In genomic region chr9:18333157-18333556, GRCh38 we compare ENCODE assay signal across 27 cellular contexts.
A peak's percentile ranks its signal among the peaks of the same experiment; 100 is the strongest.
DNase-seq lines count a peak whose midpoint lies in the region; ATAC-seq and TF ChIP-seq lines count a peak whose summit lies in the region.
"Had no signal": no experiment of that assay in that cellular context is flagged by ENCODE, and none has a peak within 500 bp of the region (broad histone marks: within the 10 kb centered on the region; RNA-seq: fewer than 3 reads in every experiment).

No MANE protein-coding gene starts in this region.

- BruUV-seq in mammary epithelial cell (replicated peaks; lab: Mats Ljungman, UMichigan) = no TSS peak
- no TSS peak for BruUV-seq in MCF 10A (replicated peaks; lab: Mats Ljungman, UMichigan)

- WGBS in mammary epithelial cell (ENCODE audit: low coverage, missing lambda C conversion rate) = 90% methylated on average over 2 of the region's 2 CpGs

- H3K4me3 ChIP-seq in mammary epithelial cell (replicated peaks in 1 of 3; ENCODE audit: insufficient read depth in 1 of 3, low read depth in 2 of 3, low read length in 3 of 3) = no peak overlapping the region
- H3K4me3 ChIP-seq in fibroblast of pulmonary artery (replicated peaks; ENCODE audit: low read depth, low read length) = no peak overlapping the region
- H3K4me3 ChIP-seq: HAP-1, lung, tibial nerve had no signal

- intact Hi-C loops in mammary epithelial cell (cut with micrococcal nuclease) = no loop called here
- intact Hi-C loops in MCF 10A (cut with micrococcal nuclease) = no loop called here

- no peaks in the 10 kb centered on the region for H3K27me3 Mint-ChIP-seq in MCF 10A (ENCODE audit: insufficient read depth, unreplicated experiment)
- H3K27me3 Mint-ChIP-seq: B cell had no signal

- no peaks in the 10 kb centered on the region for H3K27me3 ChIP-seq in mammary epithelial cell (ENCODE audit: insufficient read depth, low read length)
- H3K27me3 ChIP-seq: tibial nerve had no signal

- TF ChIP-seq CTCF in mammary epithelial cell (conservative IDR thresholded peaks at IDR 0.05 in 1 of 2, IDR thresholded peaks at IDR 0.05 in 1 of 2; ENCODE audit: extremely low read depth in 1 of 2, insufficient read depth in 1 of 2, low read depth in 1 of 2, low read length in 2 of 2) (no peak), MCF 10A (IDR thresholded peaks at IDR 0.05; ENCODE audit: unreplicated experiment) (no peak), fibroblast of pulmonary artery (IDR thresholded peaks at IDR 0.05; ENCODE audit: low read length, missing control alignments) (no peak)

- no peak overlapping the region for H3K4me2 ChIP-seq in mammary epithelial cell (ENCODE audit: insufficient read depth, low read depth, low read length)

- no peaks in the 10 kb centered on the region for H3K36me3 Mint-ChIP-seq in MCF 10A (ENCODE audit: insufficient read depth, unreplicated experiment)
- H3K36me3 Mint-ChIP-seq: activated naive CD4-positive, alpha-beta T cell treated with anti-CD3 and anti-CD28 coated beads, Interleukin-2, amount 50 U/mL, for 72 hours had no signal

- no peak overlapping the region for H3K27ac ChIP-seq in mammary epithelial cell (ENCODE audit: insufficient read depth, low read depth, low read length)
- H3K27ac ChIP-seq: 22Rv1, tibial nerve had no signal

- CTCF ChIA-PET in mammary epithelial cell (lab: Charles Lee; ENCODE audit: low non-redundant PET) (no interaction called here), MCF 10A (lab: Yijun Ruan, JAX) (interaction anchor here (1.7 kb wide), 1 partner anchor 14 kb away, joined by 3 read pairs; no protein-coding TSS in a partner anchor)

- ATAC-seq in GM21528 (IDR thresholded peaks at IDR 0.05; ENCODE audit: low FRiP score, unreplicated experiment) = no peak
- ATAC-seq: activated naive CD4-positive, alpha-beta T cell treated with anti-CD3 and anti-CD28 coated beads, Interleukin-2, amount 50 U/mL, for 72 hours; activated T-helper 17 cell treated with anti-CD3 and anti-CD28 coated beads, Interleukin-2, amount 50 U/mL, for 72 hours had no signal

- no peaks in the 10 kb centered on the region for H3K79me2 ChIP-seq in mammary epithelial cell (ENCODE audit: insufficient read depth, low read length)

- H3K4me1 Mint-ChIP-seq in MCF 10A (ENCODE audit: insufficient read depth, unreplicated experiment) = peaks cover 5% of the 10 kb centered on the region
- H3K4me1 Mint-ChIP-seq: activated T-helper 17 cell treated with anti-CD3 and anti-CD28 coated beads, Interleukin-2, amount 50 U/mL, for 72 hours; B cell had no signal

- no peak overlapping the region for H3K4me3 Mint-ChIP-seq in MCF 10A (ENCODE audit: unreplicated experiment)
- H3K4me3 Mint-ChIP-seq: activated T-helper 17 cell treated with anti-CD3 and anti-CD28 coated beads, Interleukin-2, amount 50 U/mL, for 72 hours; B cell had no signal

- dilution Hi-C loops in mammary epithelial cell (cut with HindIII; ENCODE audit: low sequenced_read_pairs) = no loop called here

- no peaks in the 10 kb centered on the region for H3K36me3 ChIP-seq in mammary epithelial cell (ENCODE audit: insufficient read depth, low read length)
- H3K36me3 ChIP-seq: HAP-1, tibial nerve had no signal

- in situ Hi-C loops in mammary epithelial cell (cut with MboI; ENCODE audit: low sequenced_read_pairs in 2 of 2) = no loop called here

- peaks cover 9% of the 10 kb centered on the region for H3K4me1 ChIP-seq in mammary epithelial cell (ENCODE audit: insufficient read depth, low read length)
- H3K4me1 ChIP-seq: HAP-1 had no signal

- DNase-seq in mammary epithelial cell (peak; percentile 53), MCF 10A (ENCODE audit: unreplicated experiment) (no peak), amniotic epithelial cell (ENCODE audit: low read depth) (peak; percentile 24), fibroblast of pulmonary artery (ENCODE audit: low read depth) (peak; percentile 65), mesenteric fat pad (ENCODE audit: low spot score) (no peak), OCI-M1 (lab: John Stamatoyannopoulos, UW) (no peak)
- no peak for DNase-seq in stimulated activated naive CD4-positive, alpha-beta T cell treated with Interleukin-2 at 50 U/mL for 16 hours (lab: John Stamatoyannopoulos, UW)
- DNase-seq: activated CD4-positive, alpha-beta T cell treated with anti-CD3 and anti-CD28 coated beads, Interleukin-2, amount 50 U/mL, for 48 hours; activated CD4-positive, CD25-positive, alpha-beta regulatory T cell; activated CD8-positive, alpha-beta memory T cell treated with anti-CD3 and anti-CD28 coated beads, Interleukin-2, amount 50 U/mL, for 48 hours; effector CD4-positive, alpha-beta T cell; erythroblast; kidney glomerular epithelial cell; NCI-H1417 treated with DMSO at 0.1 percent for 48 hours; NCI-H2081 treated with DMSO at 0.1 percent for 48 hours; NCI-H446; SHP77; SW 1271; T1000 had no signal

- no peaks in the 10 kb centered on the region for H4K20me1 ChIP-seq in mammary epithelial cell (ENCODE audit: insufficient read depth, low read length)

- no peak overlapping the region for H3K9ac ChIP-seq in mammary epithelial cell (ENCODE audit: insufficient read depth, low read length)

- no peak overlapping the region for H2AFZ ChIP-seq in mammary epithelial cell (ENCODE audit: low read depth, low read length)

- no peaks in the 10 kb centered on the region for H3K9me3 ChIP-seq in mammary epithelial cell (replicated peaks; ENCODE audit: insufficient read depth, low read length)
- H3K9me3 ChIP-seq: HAP-1, tibial nerve had no signal

- POLR2A ChIA-PET in MCF 10A (lab: Yijun Ruan, JAX) = no interaction called here

- no peak overlapping the region for H3K27ac Mint-ChIP-seq in MCF 10A (ENCODE audit: low read depth, unreplicated experiment)
- H3K27ac Mint-ChIP-seq: activated naive CD4-positive, alpha-beta T cell treated with anti-CD3 and anti-CD28 coated beads, Interleukin-2, amount 50 U/mL, for 72 hours; activated T-helper 17 cell treated with anti-CD3 and anti-CD28 coated beads, Interleukin-2, amount 50 U/mL, for 72 hours; B cell had no signal

- no peaks in the 10 kb centered on the region for H3K9me3 Mint-ChIP-seq in MCF 10A (ENCODE audit: unreplicated experiment)
- H3K9me3 Mint-ChIP-seq: activated naive CD4-positive, alpha-beta T cell treated with anti-CD3 and anti-CD28 coated beads, Interleukin-2, amount 50 U/mL, for 72 hours; activated T-helper 17 cell treated with anti-CD3 and anti-CD28 coated beads, Interleukin-2, amount 50 U/mL, for 72 hours had no signal

Comparison
In these comparisons a context has a peak if more than half of its experiments do, and no peak if none do; other contexts are left out.
1. DNase-seq: peak in mammary epithelial cell (single experiment), amniotic epithelial cell (single experiment) and fibroblast of pulmonary artery (single experiment); none in MCF 10A (single experiment), mesenteric fat pad (single experiment), OCI-M1 (single experiment) and stimulated activated naive CD4-positive, alpha-beta T cell treated with Interleukin-2 at 50 U/mL for 16 hours (single experiment).